22 cellular contexts compared by ENCODE assay signal in genomic region chr13:111915104-111915551, GRCh38.
"Had no signal": no experiment of that assay in that cellular context is flagged by ENCODE, and none has a peak within 500 bp of the region (broad histone marks: within the 10 kb centered on the region; RNA-seq: fewer than 3 reads in every experiment).

No MANE protein-coding gene starts in this region.

- H3K27ac ChIP-seq: adrenal gland, ascending aorta, brain microvascular endothelial cell, dorsolateral prefrontal cortex, gastroesophageal sphincter, thoracic aorta, upper lobe of left lung had no signal

- H3K27me3 ChIP-seq: adrenal gland, ascending aorta, brain microvascular endothelial cell, upper lobe of left lung had no signal

- H3K4me3 ChIP-seq: adrenal gland, ascending aorta, dorsolateral prefrontal cortex, gastroesophageal sphincter, mucosa of descending colon, thoracic aorta, upper lobe of left lung had no signal

- H3K9me3 ChIP-seq: adrenal gland, ascending aorta, gastroesophageal sphincter, mucosa of descending colon, thoracic aorta, upper lobe of left lung had no signal

- H3K9me3 Mint-ChIP-seq: activated B cell treated with CpG ODN at 0.5 μM for 24 hours; activated naive CD4-positive, alpha-beta T cell treated with anti-CD3 and anti-CD28 coated beads, Interleukin-2, amount 50 U/mL, for 72 hours; activated T-helper 1 cell treated with anti-CD3 and anti-CD28 coated beads, Interleukin-12 subunit alpha, Interleukin-12 subunit beta, Interleukin-2, Interleukin-4 antibody, amounts not matched to agents 30 ng/mL and 10 ng/mL and 1 ng/mL, durations not matched to agents 14 hours and 24 hours and 36 hours; nephron progenitor cell; T-helper 1 cell treated with Interleukin-12 subunit alpha and Interleukin-12 subunit beta and Interleukin-4 antibody, amounts not matched to agents 30 μg/mL and 1 μg/mL, for 36 hours had no signal

- DNase-seq: activated B cell treated with CpG ODN at 0.5 μM for 24 hours; activated CD4-positive, alpha-beta T cell treated with anti-CD3 and anti-CD28 coated beads for 36 hours; activated CD4-positive, alpha-beta T cell treated with anti-CD3 and anti-CD28 coated beads, Interleukin-2, amount 50 U/mL, for 48 hours; brain microvascular endothelial cell; caudate nucleus; hypothalamus; mesenchymal stem cell; mucosa of descending colon; nephron progenitor cell; nucleus accumbens; stimulated activated CD4-positive, alpha-beta T cell treated with anti-CD3 and anti-CD28 coated beads, Interleukin-4, amount 100 ng/mL, for 1 hour; stimulated activated naive CD4-positive, alpha-beta T cell treated with Interleukin-2 at 50 U/mL for 16 hours; T1000; upper lobe of left lung had no signal

- H3K27me3 Mint-ChIP-seq: activated B cell treated with CpG ODN at 0.5 μM for 24 hours had no signal

- ATAC-seq: activated CD4-positive, alpha-beta T cell treated with anti-CD3 and anti-CD28 coated beads for 36 hours; activated naive CD4-positive, alpha-beta T cell treated with anti-CD3 and anti-CD28 coated beads, Interleukin-2, amount 50 U/mL, for 72 hours; gastroesophageal sphincter; mucosa of descending colon had no signal

- H3K27ac Mint-ChIP-seq: activated B cell treated with CpG ODN at 0.5 μM for 24 hours; activated CD4-positive, alpha-beta T cell treated with anti-CD3 and anti-CD28 coated beads for 36 hours; activated naive CD4-positive, alpha-beta T cell treated with anti-CD3 and anti-CD28 coated beads, Interleukin-2, amount 50 U/mL, for 72 hours; activated T-helper 1 cell treated with anti-CD3 and anti-CD28 coated beads, Interleukin-12 subunit alpha, Interleukin-12 subunit beta, Interleukin-2, Interleukin-4 antibody, amounts not matched to agents 30 ng/mL and 10 ng/mL and 1 ng/mL, durations not matched to agents 14 hours and 24 hours and 36 hours; nephron progenitor cell; T-helper 1 cell treated with Interleukin-12 subunit alpha and Interleukin-12 subunit beta and Interleukin-4 antibody, amounts not matched to agents 30 μg/mL and 1 μg/mL, for 36 hours had no signal

- H3K4me1 ChIP-seq: adrenal gland, ascending aorta, gastroesophageal sphincter, upper lobe of left lung had no signal

- H3K4me1 Mint-ChIP-seq: activated B cell treated with CpG ODN at 0.5 μM for 24 hours; activated CD4-positive, alpha-beta T cell treated with anti-CD3 and anti-CD28 coated beads for 36 hours had no signal

- H3K4me3 Mint-ChIP-seq: activated B cell treated with CpG ODN at 0.5 μM for 24 hours; activated CD4-positive, alpha-beta T cell treated with anti-CD3 and anti-CD28 coated beads for 36 hours; activated T-helper 1 cell treated with anti-CD3 and anti-CD28 coated beads, Interleukin-12 subunit alpha, Interleukin-12 subunit beta, Interleukin-2, Interleukin-4 antibody, amounts not matched to agents 30 ng/mL and 10 ng/mL and 1 ng/mL, durations not matched to agents 14 hours and 24 hours and 36 hours; nephron progenitor cell; T-helper 1 cell treated with Interleukin-12 subunit alpha and Interleukin-12 subunit beta and Interleukin-4 antibody, amounts not matched to agents 30 μg/mL and 1 μg/mL, for 36 hours had no signal

- H3K36me3 Mint-ChIP-seq: activated naive CD4-positive, alpha-beta T cell treated with anti-CD3 and anti-CD28 coated beads, Interleukin-2, amount 50 U/mL, for 72 hours had no signal

- H3K36me3 ChIP-seq: adrenal gland, ascending aorta, brain microvascular endothelial cell, gastroesophageal sphincter, thoracic aorta, upper lobe of left lung had no signal
